ENCODE assay signal across 21 cellular contexts in the genomic region with DNA sequence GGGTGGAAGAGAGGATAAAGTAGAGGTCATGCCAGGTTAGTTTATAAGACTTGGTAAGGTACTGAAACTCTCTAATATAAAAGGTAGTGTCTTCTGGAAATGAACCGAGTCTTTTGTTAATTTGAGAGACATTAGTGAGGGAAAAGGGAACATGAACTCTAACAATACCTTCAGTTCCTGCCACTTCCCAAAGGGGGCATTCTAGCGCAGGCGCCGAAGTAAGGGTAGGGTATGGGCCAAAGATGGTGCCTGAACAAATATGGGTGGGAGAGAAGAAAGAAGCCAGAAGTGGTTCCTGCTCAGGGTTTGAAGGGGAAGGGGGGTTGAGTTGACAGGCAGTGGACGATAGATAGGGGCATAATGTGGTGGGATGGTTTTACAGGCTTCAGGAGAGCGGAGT. TPM values are rescaled to one million over a fixed set of nuclear protein-coding genes. Genes with fewer than 3 reads are reported as not detected.
DNase-seq lines count a peak whose midpoint lies in the region; ATAC-seq and TF ChIP-seq lines count a peak whose summit lies in the region.
"Had no signal": no experiment of that assay in that cellular context is flagged by ENCODE, and none has a peak within 500 bp of the region (broad histone marks: within the 10 kb centered on the region; RNA-seq: fewer than 3 reads in every experiment).

No MANE protein-coding gene starts in this region.

- H4K20me1 ChIP-seq in GM23338 (replicated peaks; ENCODE audit: insufficient read depth) = no peaks in the 10 kb centered on the region

- H3K27ac ChIP-seq in GM23338 (ENCODE audit: low read depth) = no peak overlapping the region
- H3K27ac ChIP-seq in endodermal cell (ENCODE audit: low read depth, low read length) = no peak overlapping the region
- H3K27ac ChIP-seq in breast epithelium = no peak overlapping the region
- no peak overlapping the region for H3K27ac ChIP-seq in effector memory CD4-positive, alpha-beta T cell (ENCODE audit: insufficient read depth, low read length, poor library complexity, severe bottlenecking)
- H3K27ac ChIP-seq: GM23248 had no signal

- no peaks in the 10 kb centered on the region for H3K79me2 ChIP-seq in GM23338 (replicated peaks; ENCODE audit: insufficient read depth)

- no peak for TF ChIP-seq POLR2A in breast epithelium (IDR thresholded peaks at IDR 0.05)

- DNase-seq in GM23338 (ENCODE audit: low spot score) (peak; percentile 5), NCI-H69 (lab: John Stamatoyannopoulos, UW) (peak; percentile 1), endodermal cell (no peak), breast epithelium (ENCODE audit: low spot score in 2 of 2) (no peak)
- DNase-seq in effector memory CD4-positive, alpha-beta T cell = no peak
- DNase-seq: ACHN; BE2C; C1 segment of cervical spinal cord; Caco-2; CD4-positive, CD25-positive, alpha-beta regulatory T cell; DMS153; DMS79; GDM1; GM23248; IMR-90 had no signal

- TF ChIP-seq CTCF in GM23338 (conservative IDR thresholded peaks at IDR 0.05; ENCODE audit: low read depth in 2 of 2) (peak; percentile 35 to 53; a peak in 3 of 4 replicates), endodermal cell (conservative IDR thresholded peaks at IDR 0.05) (peak; percentile 30), breast epithelium (IDR thresholded peaks at IDR 0.05) (no peak)

- H3K27me3 Mint-ChIP-seq in GM23338 (ENCODE audit: insufficient read depth, low read depth, poor library complexity) (peaks cover 3% of the 10 kb centered on the region), endodermal cell (ENCODE audit: insufficient read depth) (peaks cover 6% of the 10 kb centered on the region)
- H3K27me3 Mint-ChIP-seq: CD4-positive, CD25-positive, alpha-beta regulatory T cell had no signal

- H3K36me3 Mint-ChIP-seq in GM23338 (ENCODE audit: low read depth) = peaks cover 8% of the 10 kb centered on the region; the same call in 2 of the 3 replicates
- no peaks in the 10 kb centered on the region for H3K36me3 Mint-ChIP-seq in endodermal cell (ENCODE audit: low read depth)
- H3K36me3 Mint-ChIP-seq: CD4-positive, CD25-positive, alpha-beta regulatory T cell had no signal

- H3K9me3 ChIP-seq in endodermal cell (ENCODE audit: control insufficient read depth, low read length) (peaks cover 18% of the 10 kb centered on the region), breast epithelium (no peaks in the 10 kb centered on the region)
- H3K9me3 ChIP-seq in effector memory CD4-positive, alpha-beta T cell (ENCODE audit: control insufficient read depth, low read length) = no peaks in the 10 kb centered on the region
- H3K9me3 ChIP-seq: BE2C, Caco-2, HAP-1 had no signal

- H3K4me1 Mint-ChIP-seq in GM23338 (no peaks in the 10 kb centered on the region), endodermal cell (no peaks in the 10 kb centered on the region)
- H3K4me1 Mint-ChIP-seq: CD4-positive, CD25-positive, alpha-beta regulatory T cell had no signal

- no peak overlapping the region for H3K4me3 Mint-ChIP-seq in GM23338
- H3K4me3 Mint-ChIP-seq in endodermal cell = no peak overlapping the region
- H3K4me3 Mint-ChIP-seq: CD4-positive, CD25-positive, alpha-beta regulatory T cell had no signal

- H3K4me3 ChIP-seq in GM23338 (no peak overlapping the region), endodermal cell (ENCODE audit: low read length) (no peak overlapping the region), breast epithelium (no peak overlapping the region)
- no peak overlapping the region for H3K4me3 ChIP-seq in effector memory CD4-positive, alpha-beta T cell (ENCODE audit: insufficient read depth, low read depth, low read length, poor library complexity, severe bottlenecking)
- H3K4me3 ChIP-seq: GM23248, HAP-1, K562 had no signal

- intact Hi-C loops in breast epithelium (cut with DNase I; ENCODE audit: low total_unique reads) = no loop called here

- WGBS in endodermal cell (ENCODE audit: insufficient coverage in 1 of 2, insufficient read length in 1 of 2), 2 experiments = 88 to 94% methylated on average over 2 to 6 of the region's 6 CpGs

- 0 out of 2 replicates have a peak, but pooled peaks cover 5% of the 10 kb centered on the region for H3K9me2 ChIP-seq in GM23338 (ENCODE audit: insufficient read depth)

- no peaks in the 10 kb centered on the region for H3K4me1 ChIP-seq in GM23338 (ENCODE audit: insufficient read depth)
- H3K4me1 ChIP-seq in endodermal cell (ENCODE audit: control insufficient read depth, insufficient read depth, low read length) = no peaks in the 10 kb centered on the region
- no peaks in the 10 kb centered on the region for H3K4me1 ChIP-seq in breast epithelium
- H3K4me1 ChIP-seq in effector memory CD4-positive, alpha-beta T cell (ENCODE audit: control insufficient read depth, insufficient read depth, low read length, poor library complexity, severe bottlenecking) = no peaks in the 10 kb centered on the region
- H3K4me1 ChIP-seq: BE2C, Caco-2, HAP-1 had no signal

- no peak overlapping the region for H3K4me2 ChIP-seq in GM23338

- H3F3A ChIP-seq in GM23338 (replicated peaks; ENCODE audit: low read depth) = no peaks in the 10 kb centered on the region

- no peak overlapping the region for H3K9ac ChIP-seq in endodermal cell (ENCODE audit: extremely low read depth, low read length, poor library complexity, severe bottlenecking)
- H3K9ac ChIP-seq: GM23248 had no signal

- H3K27ac Mint-ChIP-seq in GM23338 (no peak overlapping the region), endodermal cell (no peak overlapping the region)
- H3K27ac Mint-ChIP-seq: CD4-positive, CD25-positive, alpha-beta regulatory T cell had no signal

- H3K27me3 ChIP-seq in GM23338 (ENCODE audit: insufficient read depth) (no peaks in the 10 kb centered on the region), endodermal cell (ENCODE audit: control insufficient read depth, insufficient read depth, low read length, poor library complexity, severe bottlenecking) (peaks cover 21% of the 10 kb centered on the region), breast epithelium (no peaks in the 10 kb centered on the region)
- H3K27me3 ChIP-seq in effector memory CD4-positive, alpha-beta T cell (replicated peaks; ENCODE audit: control insufficient read depth, insufficient read depth, low read length, poor library complexity, severe bottlenecking) = no peaks in the 10 kb centered on the region
- H3K27me3 ChIP-seq: BE2C had no signal

- no peaks in the 10 kb centered on the region for H3K36me3 ChIP-seq in GM23338 (ENCODE audit: insufficient read depth)
- no peaks in the 10 kb centered on the region for H3K36me3 ChIP-seq in endodermal cell (ENCODE audit: control insufficient read depth, insufficient read depth, low read length)
- H3K36me3 ChIP-seq in breast epithelium = no peaks in the 10 kb centered on the region
- no peaks in the 10 kb centered on the region for H3K36me3 ChIP-seq in effector memory CD4-positive, alpha-beta T cell (ENCODE audit: control insufficient read depth, insufficient read depth, low read length)
- H3K36me3 ChIP-seq: BE2C, HAP-1 had no signal

- ATAC-seq in GM23338 (no peak), GM21367 (IDR thresholded peaks at IDR 0.05; ENCODE audit: unreplicated experiment) (no peak), HG03432 (IDR thresholded peaks at IDR 0.05; ENCODE audit: unreplicated experiment) (no peak)
- ATAC-seq: K562 had no signal

- peaks cover 13% of the 10 kb centered on the region for H3K9me3 Mint-ChIP-seq in GM23338
- H3K9me3 Mint-ChIP-seq in endodermal cell = peaks cover 15% of the 10 kb centered on the region

- H2AFZ ChIP-seq in GM23338 = no peak overlapping the region
- H2AFZ ChIP-seq: GM23248 had no signal

TF ChIP-seq in GM23338, 12 proteins besides CTCF, POLR2A, EP300 and RAD21 (continues in another document):
- TF ChIP-seq NANOG (IDR thresholded peaks at IDR 0.05; ENCODE audit: borderline replicate concordance) (no peak), REST (IDR thresholded peaks at IDR 0.05; ENCODE audit: unreplicated experiment) (no peak), ZNF114 (CRISPR knock-in tag; IDR thresholded peaks at IDR 0.05) (no peak)

RNA-seq across cellular contexts. Expression of gene REG1B, which starts 10.1 kb away (rescaled TPM):
- total RNA-seq in GM23338 (2014; rRNA removed; shearing (Covaris generic)) = not detected in 2 replicates
- not detected in 2 replicates for polyA plus RNA-seq in GM23338 (2016; fragmentation: Nextera tagmentation; extraction: Ambion mirVana)
- not detected for total RNA-seq in endodermal cell
- polyA plus RNA-seq in endodermal cell (2013, experiment 1 of 2) = not detected
- polyA plus RNA-seq in endodermal cell (2013, experiment 2 of 2) = not detected
- total RNA-seq in breast epithelium = not detected
- total RNA-seq: A172; Caco-2; CD4-positive, CD25-positive, alpha-beta regulatory T cell; Daoy; GM23248; IMR-90 had no signal
- polyA plus RNA-seq: CD4-positive, CD25-positive, alpha-beta regulatory T cell; GM23248; IMR-90 had no signal

RNA-seq across cellular contexts. Expression of gene REG1A, which starts 22.4 kb away (rescaled TPM):
- total RNA-seq in GM23338 (2014; rRNA removed; shearing (Covaris generic)) = not detected in 2 replicates
- polyA plus RNA-seq in GM23338 (2016; fragmentation: Nextera tagmentation; extraction: Ambion mirVana) = not detected in 2 replicates
- total RNA-seq in endodermal cell = not detected
- polyA plus RNA-seq in endodermal cell (2013, experiment 1 of 2) = not detected
- polyA plus RNA-seq in endodermal cell (2013, experiment 2 of 2) = not detected
- not detected for total RNA-seq in breast epithelium
- total RNA-seq: A172; CD4-positive, CD25-positive, alpha-beta regulatory T cell; GM23248; IMR-90 had no signal
- polyA plus RNA-seq: CD4-positive, CD25-positive, alpha-beta regulatory T cell; GM23248; IMR-90; K562 had no signal

Comparison
In these comparisons a context has a peak if more than half of its experiments do, and no peak if none do; other contexts are left out.
1. DNase-seq: peak in GM23338 (single experiment) and NCI-H69 (single experiment); none in endodermal cell (single experiment), breast epithelium (0 of 2) and effector memory CD4-positive, alpha-beta T cell (0 of 3).
2. CTCF ChIP-seq: peak in GM23338 (2 of 2) and endodermal cell (single experiment); none in breast epithelium (0 of 3).